In the genomic region with DNA sequence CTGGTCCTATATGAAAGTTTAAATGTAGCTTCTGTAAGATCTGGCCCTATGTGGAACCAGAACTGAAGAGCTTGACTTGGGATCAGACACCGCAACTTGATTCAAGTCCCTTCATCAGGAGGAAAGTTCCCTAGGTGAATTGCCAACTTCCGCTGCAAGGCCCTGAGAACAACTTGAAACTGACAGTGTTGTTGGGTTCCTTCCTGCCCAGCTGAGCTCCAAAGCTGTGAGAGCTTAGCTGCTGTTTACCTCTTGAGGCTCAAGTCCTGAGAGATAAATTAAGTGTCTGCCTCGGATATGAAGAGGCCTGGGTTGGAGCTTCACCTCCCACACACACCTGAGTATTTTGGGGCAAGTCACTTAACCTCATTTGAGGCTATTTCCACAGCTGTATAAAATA, we compare ENCODE assay signal across 1 cellular context.
TF ChIP-seq lines count a peak whose summit lies in the region.

No MANE protein-coding gene starts in this region.

TF ChIP-seq in A549, 52 proteins besides CTCF, POLR2A, EP300 and RAD21:
- TF ChIP-seq FOSB (CRISPR knock-in tag; IDR thresholded peaks at IDR 0.05) = no peak
- TF ChIP-seq ESRRA (IDR thresholded peaks at IDR 0.05; ENCODE audit: borderline replicate concordance, low read length) = no peak
- TF ChIP-seq ZSCAN20 (CRISPR knock-in tag; IDR thresholded peaks at IDR 0.05) = no peak
- no peak for TF ChIP-seq HOXB13 (CRISPR knock-in tag; IDR thresholded peaks at IDR 0.05; ENCODE audit: low read depth)
